In the genomic region with DNA sequence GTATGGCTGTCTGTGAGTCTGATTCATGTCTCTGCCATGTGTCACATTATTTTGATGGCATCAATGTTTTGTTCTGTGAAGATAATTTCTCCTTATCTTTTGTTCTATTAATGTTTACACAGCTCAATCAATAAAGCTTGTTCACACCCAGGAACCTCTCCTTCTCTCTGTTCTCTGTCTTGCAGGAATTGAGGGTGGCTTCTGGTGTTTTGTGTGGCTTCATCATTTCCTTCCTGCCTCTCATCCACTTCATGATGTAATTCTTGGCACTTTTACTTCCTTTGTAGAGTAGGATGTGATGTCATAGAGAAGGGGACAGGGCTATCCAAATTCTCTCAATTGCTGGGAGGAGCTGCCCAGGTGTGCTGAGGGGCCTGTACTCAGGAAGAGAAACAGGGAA, we compare ENCODE assay signal across 20 cellular contexts. TPM values are rescaled to one million over a fixed set of nuclear protein-coding genes. Genes with fewer than 3 reads are reported as not detected.
DNase-seq lines count a peak whose midpoint lies in the region; ATAC-seq, FAIRE-seq and TF ChIP-seq lines count a peak whose summit lies in the region.
"Had no signal": no experiment of that assay in that cellular context is flagged by ENCODE, and none has a peak within 500 bp of the region (broad histone marks: within the 10 kb centered on the region; RNA-seq: fewer than 3 reads in every experiment).

No MANE protein-coding gene starts in this region.

- no peak overlapping the region for H2AFZ ChIP-seq in endothelial cell of umbilical vein (ENCODE audit: low read depth, low read length)
- H2AFZ ChIP-seq: PC-9 had no signal

- DNase-seq in SKM-1 treated with dmso at 0.1 percent for 144 hours (lab: John Stamatoyannopoulos, UW; ENCODE audit: unreplicated experiment), result peak; percentile 29
- no peak for DNase-seq in SKM-1 (lab: John Stamatoyannopoulos, UW; ENCODE audit: unreplicated experiment)
- DNase-seq in NCI-H146 (lab: John Stamatoyannopoulos, UW), result peak; percentile 67
- DNase-seq in endothelial cell of umbilical vein (ENCODE audit: low read depth, low spot score), result peak; percentile 32
- DNase-seq in small intestine, result peak; percentile 50
- DNase-seq in activated T-cell treated with anti-CD3 and anti-CD28 coated beads, Interleukin-2, amount 50 U/mL, for 48 hours, result no peak
- DNase-seq: CD4-positive, alpha-beta memory T cell; NCI-H1436 treated with DMSO at 0.1 percent for 48 hours; NCI-H2171 treated with DMSO at 0.1 percent for 48 hours; NCI-H510A treated with DMSO at 0.1 percent for 48 hours; NK-92 treated with Interleukin-12 subunit alpha and Interleukin-12 subunit beta, amount 100 ng/mL, for 24 hours; PC-9 had no signal

- no peak overlapping the region for H3K27ac ChIP-seq in endothelial cell of umbilical vein (ENCODE audit: insufficient read depth, low read depth, low read length)
- H3K27ac ChIP-seq in small intestine (ENCODE audit: low read depth in 1 of 2, low read length in 1 of 2), result no peak overlapping the region
- H3K27ac ChIP-seq: A549, PC-9 had no signal

- intact Hi-C loops in endothelial cell of umbilical vein (cut with micrococcal nuclease), result no loop called here

- CTCF ChIA-PET in endothelial cell of umbilical vein (lab: Charles Lee), result interaction anchor here (1.2 to 1.8 kb wide), 3 partner anchors 9 to 10 kb away, joined by 3 to 7 read pairs (median 3); no protein-coding TSS in a partner anchor

- BruUV-seq in endothelial cell of umbilical vein (replicated peaks; lab: Mats Ljungman, UMichigan), result no TSS peak

- H3K4me1 ChIP-seq in endothelial cell of umbilical vein (ENCODE audit: control insufficient read depth, extremely low read depth, insufficient read depth, low read length), result peaks cover 7% of the 10 kb centered on the region
- no peaks in the 10 kb centered on the region for H3K4me1 ChIP-seq in small intestine (ENCODE audit: control insufficient read depth in 2 of 2, insufficient read depth in 1 of 2, low read depth in 1 of 2, low read length in 1 of 2)
- H3K4me1 ChIP-seq: A549 had no signal

- H3K27me3 ChIP-seq in endothelial cell of umbilical vein (ENCODE audit: control insufficient read depth in 2 of 2, insufficient read depth in 2 of 2, low read length in 2 of 2) (peaks cover 0 to 1% of the 10 kb centered on the region in 2 experiments), small intestine (ENCODE audit: control insufficient read depth in 2 of 2, insufficient read depth in 2 of 2, low read length in 2 of 2) (no peaks in the 10 kb centered on the region)

- no peak overlapping the region for H3K4me2 ChIP-seq in endothelial cell of umbilical vein (ENCODE audit: insufficient read depth, low read length)
- H3K4me2 ChIP-seq: A549, PC-9 had no signal

- dilution Hi-C loops in endothelial cell of umbilical vein (cut with MboI; ENCODE audit: extremely low pct_ligation_motif_present, low sequenced_read_pairs), result no loop called here

- no peaks in the 10 kb centered on the region for H3K36me3 ChIP-seq in endothelial cell of umbilical vein (ENCODE audit: control insufficient read depth in 2 of 2, extremely low read depth in 1 of 2, insufficient read depth in 2 of 2, low read length in 2 of 2)
- H3K36me3 ChIP-seq in small intestine (ENCODE audit: control insufficient read depth in 2 of 2, insufficient read depth in 2 of 2, low read length in 2 of 2), result no peaks in the 10 kb centered on the region

- H3K9me3 ChIP-seq in endothelial cell of umbilical vein (replicated peaks; ENCODE audit: control insufficient read depth, insufficient read depth, low read length), result no peaks in the 10 kb centered on the region
- no peaks in the 10 kb centered on the region for H3K9me3 ChIP-seq in small intestine (ENCODE audit: control insufficient read depth, low read depth)
- H3K9me3 ChIP-seq: A549 had no signal

- H3K79me2 ChIP-seq in endothelial cell of umbilical vein (ENCODE audit: control insufficient read depth, insufficient read depth, low read length), result no peaks in the 10 kb centered on the region

- no peak for ATAC-seq in HG03280 (IDR thresholded peaks at IDR 0.05; ENCODE audit: unreplicated experiment)
- ATAC-seq in HG02938 (IDR thresholded peaks at IDR 0.05; ENCODE audit: unreplicated experiment), result no peak
- ATAC-seq: A549 had no signal

- no peak overlapping the region for H3K9ac ChIP-seq in endothelial cell of umbilical vein (replicated peaks; ENCODE audit: extremely low read depth, insufficient read depth, low read length)

- H3K4me3 ChIP-seq in endothelial cell of umbilical vein (replicated peaks in 1 of 3; ENCODE audit: insufficient read depth in 1 of 3, low read depth in 1 of 3, low read length in 3 of 3) (no peak overlapping the region), small intestine (ENCODE audit: low read depth in 1 of 2, low read length in 2 of 2) (no peak overlapping the region)
- H3K4me3 ChIP-seq: A549, PC-9 had no signal

- POLR2A ChIA-PET in endothelial cell of umbilical vein (lab: Charles Lee), result no interaction called here

- no peak for TF ChIP-seq CTCF in endothelial cell of umbilical vein (IDR thresholded peaks at IDR 0.05; ENCODE audit: extremely low read depth in 1 of 2, insufficient read depth in 1 of 2, low read depth in 1 of 2, low read length in 2 of 2)

- H3K9me1 ChIP-seq in endothelial cell of umbilical vein (replicated peaks; ENCODE audit: control insufficient read depth, extremely low read depth, insufficient read depth, low read length), result no peaks in the 10 kb centered on the region

- no peak for TF ChIP-seq POLR2A in endothelial cell of umbilical vein (IDR thresholded peaks at IDR 0.05; ENCODE audit: low read depth, low read length)

- peak; percentile 64 for FAIRE-seq in endothelial cell of umbilical vein (lab: Jason Lieb, UNC)
- FAIRE-seq in small intestine (lab: Jason Lieb, UNC), result no peak
- FAIRE-seq: A549, GM18507, H54 had no signal

- H4K20me1 ChIP-seq in endothelial cell of umbilical vein (replicated peaks; ENCODE audit: control insufficient read depth, extremely low read depth, insufficient read depth, low read length), result no peaks in the 10 kb centered on the region

TF ChIP-seq in endothelial cell of umbilical vein, 7 proteins besides CTCF, POLR2A, EP300 and RAD21:
- TF ChIP-seq FOS (IDR thresholded peaks at IDR 0.05; ENCODE audit: borderline replicate concordance, insufficient read depth, low read length), result peak; percentile 53
- TF ChIP-seq MYC (IDR thresholded peaks at IDR 0.05; ENCODE audit: low read depth, low read length), result no peak
- peak; percentile 31 for TF ChIP-seq POLR2AphosphoS5 (IDR thresholded peaks at IDR 0.05; ENCODE audit: insufficient read depth, low read depth, low read length)
- peak; percentile 83 for TF ChIP-seq GATA2 (IDR thresholded peaks at IDR 0.05; ENCODE audit: insufficient read depth, insufficient read length, low read depth, low read length)
- TF ChIP-seq JUN (IDR thresholded peaks at IDR 0.05; ENCODE audit: borderline replicate concordance, insufficient read depth, insufficient read length, low read depth), result no peak

RNA-seq across cellular contexts. Expression of a gene that starts 27.2 kb away (rescaled TPM):
- total RNA-seq in endothelial cell of umbilical vein, result 0.27 and 1.7 TPM in 2 replicates
- polyA plus RNA-seq in endothelial cell of umbilical vein, result 0.07 and 0.13 TPM in 2 replicates
- polyA plus RNA-seq in endothelial cell of umbilical vein (2011; cell fraction: cytosol; rRNA removed), result 0.08 and 0.14 TPM in 2 replicates
- polyA plus RNA-seq in endothelial cell of umbilical vein (2011; cell fraction: nucleus; rRNA removed), result 0.43 and 0.59 TPM in 2 replicates
- 0.10 and 0.31 TPM in 2 replicates for polyA plus RNA-seq in endothelial cell of umbilical vein (2012)
- polyA minus RNA-seq in endothelial cell of umbilical vein, result 0.57 and 0.90 TPM in 2 replicates
- polyA minus RNA-seq in endothelial cell of umbilical vein (2011; cell fraction: cytosol; rRNA and poly(A)+ RNA removed), result not detected
- 3.1 and 5.9 TPM in 2 replicates for polyA minus RNA-seq in endothelial cell of umbilical vein (2011; cell fraction: nucleus; rRNA and poly(A)+ RNA removed)
- polyA plus RNA-seq in small intestine, result under 1 TPM; under 0.01 to 0.22 (median 0.09) TPM
- total RNA-seq: CD4-positive, alpha-beta memory T cell; HT-29; PC-9; T-helper 1 cell treated with Interleukin-12 subunit alpha and Interleukin-12 subunit beta and Interleukin-4 antibody, amounts not matched to agents 30 ng/mL and 1 ng/mL, for 36 hours had no signal
- polyA plus RNA-seq: A549; CD4-positive, alpha-beta memory T cell; IgD-negative memory B cell had no signal

Comparison
In these comparisons a context has a peak if more than half of its experiments do, and no peak if none do; other contexts are left out.
1. DNase-seq: peak in SKM-1 treated with dmso at 0.1 percent for 144 hours (single experiment), NCI-H146 (single experiment), endothelial cell of umbilical vein (single experiment) and small intestine (single experiment); none in SKM-1 (single experiment) and activated T-cell treated with anti-CD3 and anti-CD28 coated beads, Interleukin-2, amount 50 U/mL, for 48 hours (0 of 2).